ENCODE assay signal across 17 cellular contexts in the genomic region with DNA sequence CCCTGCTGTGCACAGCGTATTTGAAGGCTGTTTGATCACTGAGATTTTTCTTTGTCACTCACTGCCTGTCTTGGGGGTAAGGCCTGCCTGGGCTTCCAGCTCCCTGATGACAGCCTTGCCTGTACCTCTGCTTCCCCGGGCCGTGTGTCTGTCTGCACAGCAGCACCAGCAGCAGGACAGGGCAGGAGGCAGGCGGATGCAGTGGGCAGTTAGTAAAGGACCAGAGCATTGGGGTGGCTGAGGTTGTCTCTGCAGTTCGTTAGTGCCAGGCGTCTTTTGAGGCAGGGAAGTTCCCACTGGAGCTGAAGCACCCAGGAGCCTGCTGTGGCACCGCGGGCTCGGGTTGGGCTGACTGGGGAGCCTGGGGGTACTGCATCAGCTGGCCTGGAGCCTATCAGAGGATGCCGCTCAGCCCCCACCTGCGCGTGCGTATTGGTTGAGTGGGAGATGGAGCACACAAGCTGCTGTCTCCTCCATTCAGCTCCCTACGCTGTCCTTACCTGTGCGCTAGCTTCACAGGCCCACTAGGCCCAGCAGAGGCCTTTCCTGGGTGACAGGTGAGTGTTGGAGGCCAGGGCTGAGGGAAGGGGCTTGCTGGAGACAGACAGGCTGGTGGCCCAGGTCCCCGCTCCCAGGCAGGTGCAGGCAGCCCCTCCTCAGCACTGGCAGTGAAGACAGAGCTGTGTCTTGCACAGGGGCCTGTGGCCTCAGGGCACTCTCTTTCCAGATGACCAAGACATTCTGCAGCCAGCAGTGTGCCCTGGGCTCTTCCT. TPM values are rescaled to one million over a fixed set of nuclear protein-coding genes. Genes with fewer than 3 reads are reported as not detected.
DNase-seq lines count a peak whose midpoint lies in the region; ATAC-seq and TF ChIP-seq lines count a peak whose summit lies in the region.
"Had no signal": no experiment of that assay in that cellular context is flagged by ENCODE, and none has a peak within 500 bp of the region (broad histone marks: within the 10 kb centered on the region; RNA-seq: fewer than 3 reads in every experiment).

No MANE protein-coding gene starts in this region.

- intact Hi-C loops in MCF 10A (cut with micrococcal nuclease) = loop anchor here (5.0 kb wide), 1 partner anchor 309 kb away; no protein-coding TSS in a partner anchor
- intact Hi-C loops in breast epithelium (cut with DNase I; ENCODE audit: low total_unique reads) = loop anchor here (10.0 kb wide), 1 partner anchor 181 kb away; a partner anchor contains a TSS
- intact Hi-C loops in transverse colon (cut with DNase I; ENCODE audit: low total_unique reads) = no loop called here

- H3K4me1 ChIP-seq in breast epithelium (no peaks in the 10 kb centered on the region), transverse colon (peaks cover 13 to 29% (median 20%) of the 10 kb centered on the region in 4 donors)
- H3K4me1 ChIP-seq: BE2C had no signal

- H3K27ac Mint-ChIP-seq in MCF 10A (ENCODE audit: low read depth, unreplicated experiment) (peak overlapping the region; percentile 87), immature natural killer cell (peak overlapping the region in 3 of 6 donors; percentile 59 to 79 (median 69))
- H3K27ac Mint-ChIP-seq: progenitor cell of endocrine pancreas had no signal

- H3K36me3 Mint-ChIP-seq in MCF 10A (ENCODE audit: insufficient read depth, unreplicated experiment) (peaks cover 66% of the 10 kb centered on the region), immature natural killer cell (peaks cover 11 to 34% (median 23%) of the 10 kb centered on the region in 3 donors)

- WGBS in transverse colon (ENCODE audit: low coverage in 1 of 2), 2 donors = 98% methylated on average over 16 of the region's 16 CpGs; no CpG with 5 or more reads in 1 of the 2 donors

- no peak overlapping the region for H3K4me3 ChIP-seq in breast epithelium
- no peak overlapping the region for H3K4me3 ChIP-seq in transverse colon
- H3K4me3 ChIP-seq in MG63 = no peak overlapping the region
- H3K4me3 ChIP-seq: body of pancreas, hepatocyte had no signal

- H3K27me3 ChIP-seq in breast epithelium (no peaks in the 10 kb centered on the region), transverse colon (no peaks in the 10 kb centered on the region), MG63 (no peaks in the 10 kb centered on the region)
- H3K27me3 ChIP-seq: BE2C, body of pancreas, hepatocyte had no signal

- POLR2A ChIA-PET in MCF 10A (lab: Yijun Ruan, JAX) = interaction anchor here (0.6 to 5.1 kb wide), 26 partner anchors 13 to 734 kb away, joined by 3 to 31 read pairs (median 4); a partner anchor contains a TSS

- DNase-seq in MCF 10A (ENCODE audit: unreplicated experiment) = no peak
- no peak for DNase-seq in breast epithelium (ENCODE audit: low spot score in 2 of 2)
- peak; percentile 29 for DNase-seq in RPMI7951 (ENCODE audit: low read depth)
- DNase-seq in immature natural killer cell = no peak
- DNase-seq in transverse colon = no peak
- DNase-seq in GM03348 (ENCODE audit: low spot score) = no peak
- no peak for DNase-seq in MG63
- DNase-seq: BE2C; body of pancreas; NCI-H446 treated with DMSO at 0.1 percent for 48 hours; stimulated activated CD4-positive, alpha-beta T cell treated with anti-CD3 and anti-CD28 coated beads, Interleukin-4, amount 100 ng/mL, for 1 hour had no signal

- H3K9me3 ChIP-seq in breast epithelium (no peaks in the 10 kb centered on the region), transverse colon (no peaks in the 10 kb centered on the region), MG63 (no peaks in the 10 kb centered on the region)
- H3K9me3 ChIP-seq: BE2C, body of pancreas had no signal

- H3K9me3 Mint-ChIP-seq in MCF 10A (ENCODE audit: unreplicated experiment) (no peaks in the 10 kb centered on the region), immature natural killer cell (no peaks in the 10 kb centered on the region)
- H3K9me3 Mint-ChIP-seq: activated T-helper 2 cell treated with anti-CD3 and anti-CD28 coated beads, Interferon-gamma antibody, Interleukin-2, Interleukin-4, amounts not matched to agents 10 μg/mL and 5 μg/mL and 100 μg/mL, durations not matched to agents 14 hours and 24 hours and 36 hours had no signal

- H3K4me1 Mint-ChIP-seq in MCF 10A (ENCODE audit: insufficient read depth, unreplicated experiment) (peaks cover 68% of the 10 kb centered on the region), immature natural killer cell (peaks cover 77 to 78% of the 10 kb centered on the region in 2 donors)

- no peak for TF ChIP-seq EP300 in transverse colon (IDR thresholded peaks at IDR 0.05; ENCODE audit: low read depth)

- in situ Hi-C loops in transverse colon (cut with MboI; ENCODE audit: low pct_ligation_motif_present in 1 of 4, low pct_unique_long_range_greater_than_20kb in 1 of 4, low sequenced_read_pairs in 3 of 4) = loop anchor here in 3 of 4 donors (10.0 to 25.0 kb wide), 3 partner anchors 171 to 191 kb away; a partner anchor contains a TSS

- peaks cover 3% of the 10 kb centered on the region for H3K36me3 ChIP-seq in breast epithelium
- H3K36me3 ChIP-seq in transverse colon = peaks cover 0 to 5% (median 0%) of the 10 kb centered on the region in 4 donors
- peaks cover 82% of the 10 kb centered on the region for H3K36me3 ChIP-seq in MG63

- no TSS peak for BruUV-seq in MCF 10A (replicated peaks; lab: Mats Ljungman, UMichigan)

- H3K27me3 Mint-ChIP-seq in MCF 10A (ENCODE audit: insufficient read depth, unreplicated experiment) (no peaks in the 10 kb centered on the region), immature natural killer cell (ENCODE audit: low read depth in 3 of 3) (peaks cover 12 to 19% (median 15%) of the 10 kb centered on the region in 3 donors)
- H3K27me3 Mint-ChIP-seq: progenitor cell of endocrine pancreas had no signal

- TF ChIP-seq CTCF in MCF 10A (IDR thresholded peaks at IDR 0.05; ENCODE audit: unreplicated experiment) (no peak), breast epithelium (IDR thresholded peaks at IDR 0.05) (no peak), transverse colon (IDR thresholded peaks at IDR 0.05) (no peak)

- CTCF ChIA-PET in MCF 10A (lab: Yijun Ruan, JAX) = interaction anchor here (0.5 to 5.3 kb wide), 53 partner anchors 10 to 660 kb away, joined by 3 to 79 read pairs (median 4); a partner anchor contains a TSS

- no peak for ATAC-seq in GM21390 (IDR thresholded peaks at IDR 0.05; ENCODE audit: unreplicated experiment)

- H3K27ac ChIP-seq in breast epithelium = no peak overlapping the region
- H3K27ac ChIP-seq in transverse colon = peak overlapping the region in 3 of 4 donors; percentile 53 to 80 (median 62)
- H3K27ac ChIP-seq: body of pancreas, hepatocyte had no signal

- H3K4me3 Mint-ChIP-seq in MCF 10A (ENCODE audit: unreplicated experiment) (peak overlapping the region; percentile 34), immature natural killer cell (peak overlapping the region; percentile 44 to 75 (median 72))

- TF ChIP-seq POLR2A in breast epithelium (IDR thresholded peaks at IDR 0.05) = no peak
- TF ChIP-seq POLR2A in transverse colon (IDR thresholded peaks at IDR 0.05) = no peak

RNA-seq across cellular contexts. Expression of a gene that starts 28.2 kb away (rescaled TPM):
- total RNA-seq in MCF 10A (2022) = 38.0 and 44.0 TPM in 2 replicates
- 10 to 100 TPM; 28.3 to 60.3 (median 52.1) TPM for total RNA-seq in breast epithelium
- 37.8 and 38.8 TPM in 2 replicates for total RNA-seq in RPMI7951 (2014; rRNA removed; shearing (Covaris generic))
- polyA plus RNA-seq in immature natural killer cell = 10 to 100 TPM; 37.0 to 44.9 (median 37.7) TPM
- 10 to 100 TPM; 24.1 to 49.0 (median 38.4) TPM for total RNA-seq in transverse colon
- total RNA-seq in MG63 (2014; rRNA removed; shearing (Covaris generic); ENCODE audit: low replicate concordance) = 55.5 and 59.8 TPM in 2 replicates

RNA-seq across cellular contexts. Expression of a gene that starts 28.3 kb away (rescaled TPM):
- 34.0 and 43.2 TPM in 2 replicates for total RNA-seq in MCF 10A (2022)
- total RNA-seq in breast epithelium = 10 to 100 TPM; 11.7 to 27.2 (median 21.0) TPM
- total RNA-seq in RPMI7951 (2014; rRNA removed; shearing (Covaris generic)) = 10.9 and 12.1 TPM in 2 replicates
- polyA plus RNA-seq in immature natural killer cell = 10 to 100 TPM; 22.3 to 25.9 (median 25.0) TPM
- total RNA-seq in transverse colon = 10 to 100 TPM in 3 of 4 donors, 1 to 10 TPM in 1; 6.8 to 52.7 (median 19.8) TPM
- 40.2 and 63.4 TPM in 2 replicates for total RNA-seq in MG63 (2014; rRNA removed; shearing (Covaris generic); ENCODE audit: low replicate concordance)

RNA-seq across cellular contexts. Expression of a gene that starts 52.0 kb away (rescaled TPM):
- not detected in 2 replicates for total RNA-seq in MCF 10A (2022)
- total RNA-seq in breast epithelium = not detected
- 0.20 TPM in 1 of 2 replicates, not detected in the other for total RNA-seq in RPMI7951 (2014; rRNA removed; shearing (Covaris generic))
- polyA plus RNA-seq in immature natural killer cell = not detected
- total RNA-seq in transverse colon = not detected
- total RNA-seq in MG63 (2014; rRNA removed; shearing (Covaris generic); ENCODE audit: low replicate concordance) = not detected in 2 replicates
- total RNA-seq: activated T-helper 2 cell treated with anti-CD3 and anti-CD28 coated beads, Interferon-gamma antibody, Interleukin-2, Interleukin-4, amounts not matched to agents 10 μg/mL and 5 μg/mL and 100 μg/mL, durations not matched to agents 14 hours and 24 hours and 36 hours; body of pancreas; endothelial cell of umbilical vein; hepatocyte; lung microvascular endothelial cell; progenitor cell of endocrine pancreas had no signal
- polyA plus RNA-seq: endothelial cell of umbilical vein, hepatocyte had no signal

Comparison
In these comparisons a context has a peak if more than half of its experiments do, and no peak if none do; other contexts are left out.
1. H3K27ac ChIP-seq: peak in transverse colon (3 of 4); none in breast epithelium (0 of 2).